ENCODE assay signal across 1 cellular context in the genomic region with DNA sequence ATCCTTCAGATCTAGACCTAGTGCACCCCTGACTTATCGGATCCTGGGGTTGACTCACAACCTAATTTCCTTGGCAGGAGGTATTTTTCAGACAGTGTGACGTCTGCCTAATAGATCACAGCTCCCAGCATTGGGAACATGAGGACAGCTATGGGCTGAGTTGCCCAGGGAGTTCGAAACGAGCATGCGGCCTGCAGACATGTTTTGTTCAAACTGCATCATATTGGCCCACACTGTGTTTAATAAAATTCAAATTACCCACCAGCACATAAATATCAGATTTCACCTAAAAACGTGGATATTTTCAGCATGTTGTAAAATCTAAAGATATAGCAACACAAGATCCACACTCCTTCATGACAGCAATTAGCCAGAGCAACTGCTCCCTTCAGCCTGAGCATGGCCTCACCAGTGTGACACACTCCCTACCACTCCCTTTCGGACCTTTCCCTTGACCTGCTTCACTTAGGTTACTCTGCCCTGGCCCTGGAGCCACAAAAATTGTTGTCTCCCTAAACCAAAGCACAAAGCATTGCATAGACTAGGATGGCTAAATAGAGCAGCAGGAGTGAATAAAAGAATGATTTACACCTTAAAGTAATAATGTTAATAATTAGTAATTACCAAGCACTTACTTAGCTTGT.
TF ChIP-seq lines count a peak whose summit lies in the region.

No MANE protein-coding gene starts in this region.

TF ChIP-seq in GM12878, 131 proteins besides CTCF, POLR2A, EP300 and RAD21 (continued from another document):
- TF ChIP-seq, protein P1, sequence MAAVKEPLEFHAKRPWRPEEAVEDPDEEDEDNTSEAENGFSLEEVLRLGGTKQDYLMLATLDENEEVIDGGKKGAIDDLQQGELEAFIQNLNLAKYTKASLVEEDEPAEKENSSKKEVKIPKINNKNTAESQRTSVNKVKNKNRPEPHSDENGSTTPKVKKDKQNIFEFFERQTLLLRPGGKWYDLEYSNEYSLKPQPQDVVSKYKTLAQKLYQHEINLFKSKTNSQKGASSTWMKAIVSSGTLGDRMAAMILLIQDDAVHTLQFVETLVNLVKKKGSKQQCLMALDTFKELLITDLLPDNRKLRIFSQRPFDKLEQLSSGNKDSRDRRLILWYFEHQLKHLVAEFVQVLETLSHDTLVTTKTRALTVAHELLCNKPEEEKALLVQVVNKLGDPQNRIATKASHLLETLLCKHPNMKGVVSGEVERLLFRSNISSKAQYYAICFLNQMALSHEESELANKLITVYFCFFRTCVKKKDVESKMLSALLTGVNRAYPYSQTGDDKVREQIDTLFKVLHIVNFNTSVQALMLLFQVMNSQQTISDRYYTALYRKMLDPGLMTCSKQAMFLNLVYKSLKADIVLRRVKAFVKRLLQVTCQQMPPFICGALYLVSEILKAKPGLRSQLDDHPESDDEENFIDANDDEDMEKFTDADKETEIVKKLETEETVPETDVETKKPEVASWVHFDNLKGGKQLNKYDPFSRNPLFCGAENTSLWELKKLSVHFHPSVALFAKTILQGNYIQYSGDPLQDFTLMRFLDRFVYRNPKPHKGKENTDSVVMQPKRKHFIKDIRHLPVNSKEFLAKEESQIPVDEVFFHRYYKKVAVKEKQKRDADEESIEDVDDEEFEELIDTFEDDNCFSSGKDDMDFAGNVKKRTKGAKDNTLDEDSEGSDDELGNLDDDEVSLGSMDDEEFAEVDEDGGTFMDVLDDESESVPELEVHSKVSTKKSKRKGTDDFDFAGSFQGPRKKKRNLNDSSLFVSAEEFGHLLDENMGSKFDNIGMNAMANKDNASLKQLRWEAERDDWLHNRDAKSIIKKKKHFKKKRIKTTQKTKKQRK (IDR thresholded peaks at IDR 0.05; ENCODE audit: low read depth, low read length), result no peak
